Comparison of ENCODE assay signal across 16 cellular contexts in genomic region chr5:149406979-149407306, GRCh38. TPM values are rescaled to one million over a fixed set of nuclear protein-coding genes. Genes with fewer than 3 reads are reported as not detected.
DNase-seq lines count a peak whose midpoint lies in the region; ATAC-seq and TF ChIP-seq lines count a peak whose summit lies in the region.
"Had no signal": no experiment of that assay in that cellular context is flagged by ENCODE, and none has a peak within 500 bp of the region (broad histone marks: within the 10 kb centered on the region; RNA-seq: fewer than 3 reads in every experiment).

No MANE protein-coding gene starts in this region.

- H3K27ac ChIP-seq in cingulate gyrus (ENCODE audit: low read depth, low read length) = peak overlapping the region; percentile 51
- peak overlapping the region; percentile 55 to 73 for H3K27ac ChIP-seq in lung (ENCODE audit: low read depth in 1 of 2, low read length in 1 of 2)
- peak overlapping the region; percentile 28 to 95 (median 89) for H3K27ac ChIP-seq in stomach

- intact Hi-C loops in stomach (cut with DNase I; ENCODE audit: low total_unique reads) = no loop called here

- H3K9me3 ChIP-seq in lung (ENCODE audit: control insufficient read depth in 2 of 2, insufficient read depth in 1 of 2, low read length in 1 of 2) (no peaks in the 10 kb centered on the region), stomach (no peaks in the 10 kb centered on the region)
- H3K9me3 ChIP-seq: HAP-1 had no signal

- DNase-seq in HFF-Myc (ENCODE audit: extremely low read depth, low read depth) = no peak
- DNase-seq in lung (ENCODE audit: low spot score) = no peak
- no peak for DNase-seq in stomach
- no peak for DNase-seq in H4 (ENCODE audit: low spot score)
- DNase-seq in HK-2 (ENCODE audit: unreplicated experiment) = no peak
- DNase-seq in activated effector memory CD4-positive, alpha-beta T cell treated with Interleukin-2 at 50 U/mL for 16 hours = no peak
- DNase-seq: activated naive CD8-positive, alpha-beta T cell treated with anti-CD3 and anti-CD28 coated beads, Interleukin-2, amount 10 ng/mL, durations not matched to agents 7 days and 5 days; COR-L47; KG1; NCI-H1930 had no signal

- H3K27me3 ChIP-seq in lung (ENCODE audit: control insufficient read depth, insufficient read depth) (no peaks in the 10 kb centered on the region), stomach (no peaks in the 10 kb centered on the region)

- H3K36me3 ChIP-seq in lung (ENCODE audit: control insufficient read depth in 2 of 2, insufficient read depth in 2 of 2, low read length in 2 of 2) (no peaks in the 10 kb centered on the region), stomach (peaks cover 0 to 48% (median 5%) of the 10 kb centered on the region in 4 donors)
- H3K36me3 ChIP-seq: HAP-1 had no signal

- TF ChIP-seq EP300 in stomach (IDR thresholded peaks at IDR 0.05) = no peak

- no peak for TF ChIP-seq POLR2A in stomach (IDR thresholded peaks at IDR 0.05)

- H3K4me1 ChIP-seq in lung (ENCODE audit: control insufficient read depth in 2 of 2, insufficient read depth in 2 of 2, low read length in 2 of 2) = peaks cover 0 to 3% of the 10 kb centered on the region in 2 donors
- peaks cover 8 to 21% (median 16%) of the 10 kb centered on the region in 4 donors for H3K4me1 ChIP-seq in stomach
- H3K4me1 ChIP-seq: HAP-1 had no signal

- no peak for TF ChIP-seq CTCF in HFF-Myc (IDR thresholded peaks at IDR 0.05; ENCODE audit: low read depth, low read length, missing control alignments)
- no peak for TF ChIP-seq CTCF in lung (IDR thresholded peaks at IDR 0.05; ENCODE audit: control extremely low read depth, extremely low read depth)
- TF ChIP-seq CTCF in stomach (IDR thresholded peaks at IDR 0.05) = no peak

- ATAC-seq in lung (ENCODE audit: insufficient read depth, low FRiP score) (no peak), GM21529 (IDR thresholded peaks at IDR 0.05; ENCODE audit: unreplicated experiment) (no peak)

- 73 to 91% methylated on average over 4 of the region's 4 CpGs for WGBS in lung, 2 donors
- 65 to 78% (median 72%) methylated on average over 4 of the region's 4 CpGs for WGBS in stomach, 5 donors

- peak overlapping the region; percentile 64 for H3K4me3 ChIP-seq in HFF-Myc (replicated peaks; ENCODE audit: low read depth, low read length)
- H3K4me3 ChIP-seq in lung = peak overlapping the region; percentile 34
- peak overlapping the region; percentile 46 to 63 (median 59) for H3K4me3 ChIP-seq in stomach
- H3K4me3 ChIP-seq: HAP-1 had no signal

RNA-seq across cellular contexts. Expression of gene IL17B, which starts 27.9 kb away (rescaled TPM):
- total RNA-seq in lung = 1 to 10 TPM in 1 of 2 donors, under 1 TPM in 1; 0.34 to 1.3 TPM
- polyA plus RNA-seq in lung = under 1 TPM; 0.26 to 0.44 TPM
- total RNA-seq in stomach = 10 to 100 TPM in 1 of 5 donors, 1 to 10 TPM in 1, not detected in 3; 1.7 to 31.0 TPM
- 1 to 10 TPM in 2 of 3 donors, under 1 TPM in 1; 0.56 to 5.6 (median 1.8) TPM for polyA plus RNA-seq in stomach
- 0.31 TPM in 1 of 2 replicates, not detected in the other for total RNA-seq in H4 (2014; rRNA removed; shearing (Covaris generic))
- total RNA-seq: activated CD8-positive, alpha-beta memory T cell treated with anti-CD3 and anti-CD28 coated beads for 36 hours; activated naive CD8-positive, alpha-beta T cell treated with anti-CD3 and anti-CD28 coated beads, Interleukin-2, amount 10 ng/mL, durations not matched to agents 7 days and 5 days; renal cortical epithelial cell; T-helper 2 cell treated with Interferon-gamma antibody and Interleukin-4, amounts not matched to agents 100 ng/mL and 5 ng/mL, for 36 hours had no signal

RNA-seq across cellular contexts. Expression of gene PCYOX1L, which starts 49.1 kb away (rescaled TPM):
- total RNA-seq in lung (1 to 10 TPM; 7.9 to 9.3 TPM), stomach (10 to 100 TPM in 1 of 5 donors, 1 to 10 TPM in 3, not detected in 1; 3.0 to 13.4 (median 4.3) TPM)
- polyA plus RNA-seq in lung (1 to 10 TPM; 4.8 to 6.8 TPM), stomach (1 to 10 TPM; 2.1 to 5.2 (median 2.3) TPM)
- 19.5 and 20.8 TPM in 2 replicates for total RNA-seq in H4 (2014; rRNA removed; shearing (Covaris generic))
